ENCODE assay signal across 19 cellular contexts in genomic region chr12:121346747-121347146, GRCh38.
"Had no signal": no experiment of that assay in that cellular context is flagged by ENCODE, and none has a peak within 500 bp of the region (broad histone marks: within the 10 kb centered on the region; RNA-seq: fewer than 3 reads in every experiment).

No MANE protein-coding gene starts in this region.

- H3K27me3 Mint-ChIP-seq: activated B cell treated with CpG ODN at 0.5 μM for 24 hours; activated CD4-positive, alpha-beta T cell treated with anti-CD3 and anti-CD28 coated beads for 36 hours; activated naive CD8-positive, alpha-beta T cell treated with anti-CD3 and anti-CD28 coated beads, Interleukin-2, amount 10 ng/mL, durations not matched to agents 7 days and 5 days; stimulated activated memory B cell treated with anti-CD40 and anti-IgM and Interleukin-4, amounts not matched to agents 10 μg/mL and 1 μg/mL and 100 μg/mL, for 72 hours had no signal

- H3K9me3 ChIP-seq: heart left ventricle, sigmoid colon, thyroid gland had no signal

- DNase-seq: activated B cell treated with CpG ODN at 0.5 μM for 24 hours; activated CD4-positive, alpha-beta T cell treated with anti-CD3 and anti-CD28 coated beads for 36 hours; activated CD4-positive, alpha-beta T cell treated with anti-CD3 and anti-CD28 coated beads, Interleukin-2, amount 50 U/mL, for 48 hours; activated gamma-delta T cell treated with Interleukin-2 at 50 U/mL for 16 hours; activated naive CD8-positive, alpha-beta T cell treated with anti-CD3 and anti-CD28 coated beads, Interleukin-2, amount 10 ng/mL, durations not matched to agents 7 days and 5 days; amygdala; cerebellar nuclear complex; heart left ventricle; islet precursor cell; left cardiac atrium; occipital lobe; sigmoid colon; stimulated activated CD4-positive, alpha-beta T cell treated with anti-CD3 and anti-CD28 coated beads, Interleukin-15, amount 100 ng/mL, for 24 hours; T1000; thyroid gland had no signal

- H3K9me3 Mint-ChIP-seq: activated B cell treated with CpG ODN at 0.5 μM for 24 hours; activated naive CD8-positive, alpha-beta T cell treated with anti-CD3 and anti-CD28 coated beads, Interleukin-2, amount 10 ng/mL, durations not matched to agents 7 days and 5 days; activated T-helper 1 cell treated with anti-CD3 and anti-CD28 coated beads, Interleukin-12 subunit alpha, Interleukin-12 subunit beta, Interleukin-2, Interleukin-4 antibody, amounts not matched to agents 30 ng/mL and 10 ng/mL and 1 ng/mL, durations not matched to agents 14 hours and 24 hours and 36 hours; stimulated activated memory B cell treated with anti-CD40 and anti-IgM and Interleukin-4, amounts not matched to agents 10 μg/mL and 1 μg/mL and 100 μg/mL, for 72 hours had no signal

- H3K27me3 ChIP-seq: heart left ventricle, sigmoid colon, thyroid gland had no signal

- H3K27ac ChIP-seq: coronary artery, heart left ventricle, sigmoid colon, thyroid gland had no signal

- H3K4me3 ChIP-seq: coronary artery, heart left ventricle, sigmoid colon, smooth muscle cell, thyroid gland had no signal

- H3K4me2 ChIP-seq: smooth muscle cell had no signal

- H3K27ac Mint-ChIP-seq: activated B cell treated with CpG ODN at 0.5 μM for 24 hours; activated CD4-positive, alpha-beta T cell treated with anti-CD3 and anti-CD28 coated beads for 36 hours; activated T-helper 1 cell treated with anti-CD3 and anti-CD28 coated beads, Interleukin-12 subunit alpha, Interleukin-12 subunit beta, Interleukin-2, Interleukin-4 antibody, amounts not matched to agents 30 ng/mL and 10 ng/mL and 1 ng/mL, durations not matched to agents 14 hours and 24 hours and 36 hours; stimulated activated memory B cell treated with anti-CD40 and anti-IgM and Interleukin-4, amounts not matched to agents 10 μg/mL and 1 μg/mL and 100 μg/mL, for 72 hours had no signal

- ATAC-seq: activated CD4-positive, alpha-beta T cell treated with anti-CD3 and anti-CD28 coated beads for 36 hours; heart left ventricle; left cardiac atrium; stimulated activated memory B cell treated with anti-CD40 and anti-IgM and Interleukin-4, amounts not matched to agents 10 μg/mL and 1 μg/mL and 100 μg/mL, for 72 hours had no signal

- H3K4me3 Mint-ChIP-seq: activated B cell treated with CpG ODN at 0.5 μM for 24 hours; activated CD4-positive, alpha-beta T cell treated with anti-CD3 and anti-CD28 coated beads for 36 hours; activated naive CD8-positive, alpha-beta T cell treated with anti-CD3 and anti-CD28 coated beads, Interleukin-2, amount 10 ng/mL, durations not matched to agents 7 days and 5 days; activated T-helper 1 cell treated with anti-CD3 and anti-CD28 coated beads, Interleukin-12 subunit alpha, Interleukin-12 subunit beta, Interleukin-2, Interleukin-4 antibody, amounts not matched to agents 30 ng/mL and 10 ng/mL and 1 ng/mL, durations not matched to agents 14 hours and 24 hours and 36 hours; stimulated activated memory B cell treated with anti-CD40 and anti-IgM and Interleukin-4, amounts not matched to agents 10 μg/mL and 1 μg/mL and 100 μg/mL, for 72 hours had no signal
